ENCODE assay signal across 21 cellular contexts in the genomic region with DNA sequence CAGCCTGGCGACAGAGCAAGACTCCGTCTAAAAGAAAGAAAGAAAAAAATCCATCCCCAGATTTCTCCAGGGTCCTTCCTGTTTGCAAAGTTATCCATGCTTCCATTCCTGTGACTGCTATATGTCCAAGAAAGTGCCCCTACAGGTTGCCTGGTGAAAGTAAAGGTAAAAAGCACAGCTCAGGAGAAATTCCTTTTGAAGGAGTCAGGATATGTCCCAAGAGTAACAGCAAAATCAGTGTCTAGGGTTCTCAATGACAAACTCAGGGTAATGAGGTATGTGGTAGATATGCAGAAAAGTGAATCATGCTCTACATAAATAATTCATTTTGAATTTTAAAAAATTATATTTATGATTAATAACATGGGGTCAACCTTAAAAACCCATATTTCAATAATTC.
DNase-seq lines count a peak whose midpoint lies in the region; ATAC-seq and TF ChIP-seq lines count a peak whose summit lies in the region.
"Had no signal": no experiment of that assay in that cellular context is flagged by ENCODE, and none has a peak within 500 bp of the region (broad histone marks: within the 10 kb centered on the region; RNA-seq: fewer than 3 reads in every experiment).

No MANE protein-coding gene starts in this region.

- TF ChIP-seq CTCF in H9 (conservative IDR thresholded peaks at IDR 0.05) (peak; percentile 40; the same call in 2 of the 3 replicates), PC-3 (conservative IDR thresholded peaks at IDR 0.05; ENCODE audit: low read depth, low read length) (no peak; the same call in 1 of the 2 replicates), epithelial cell of esophagus (IDR thresholded peaks at IDR 0.05; ENCODE audit: insufficient read depth, low read depth, low read length, missing control alignments) (peak; percentile 30), nephron progenitor cell (IDR thresholded peaks at IDR 0.05) (no peak)

- H3K36me3 Mint-ChIP-seq in H9 (ENCODE audit: insufficient read depth in 1 of 3, low read depth in 3 of 3) (peaks cover 0 to 21% (median 9%) of the 10 kb centered on the region in 3 experiments; a peak in 5 of 7 replicates), nephron progenitor cell (ENCODE audit: low read depth) (peaks cover 61% of the 10 kb centered on the region)
- H3K36me3 Mint-ChIP-seq: CD14-positive monocyte; natural killer cell treated with Interleukin-12 subunit alpha and Interleukin-12 subunit beta and Interleukin-15 and Interleukin-18, amount 100 ng/mL, for 72 hours; stimulated activated effector memory CD8-positive, alpha-beta T cell treated with anti-CD3 and anti-CD28 coated beads, Interleukin-12 subunit alpha, Interleukin-12 subunit beta, amount 100 ng/mL, for 72 hours had no signal

- no peak overlapping the region for H3K9ac ChIP-seq in H9 (ENCODE audit: extremely low read depth, insufficient read length, low read length)
- H3K9ac ChIP-seq in PC-3 (ENCODE audit: low read length): no peak overlapping the region

- no peak overlapping the region for H2BK5ac ChIP-seq in H9 (ENCODE audit: insufficient read length, low read length)

- no peak overlapping the region for H3K27ac ChIP-seq in H9 (ENCODE audit: insufficient read length, low read depth, low read length)
- H3K27ac ChIP-seq in PC-3 (ENCODE audit: low read length): no peak overlapping the region
- H3K27ac ChIP-seq: epithelial cell of prostate, gastrocnemius medialis, suprapubic skin had no signal

- H3K27ac Mint-ChIP-seq in H9: no peak overlapping the region
- peak overlapping the region; percentile 59 for H3K27ac Mint-ChIP-seq in nephron progenitor cell
- H3K27ac Mint-ChIP-seq: natural killer cell treated with Interleukin-12 subunit alpha and Interleukin-12 subunit beta and Interleukin-15 and Interleukin-18, amount 100 ng/mL, for 72 hours; stimulated activated effector memory CD8-positive, alpha-beta T cell treated with anti-CD3 and anti-CD28 coated beads, Interleukin-12 subunit alpha, Interleukin-12 subunit beta, amount 100 ng/mL, for 72 hours had no signal

- no peak overlapping the region for H3K18ac ChIP-seq in H9 (ENCODE audit: insufficient read length, low read depth, low read length)

- no peak overlapping the region for H3K14ac ChIP-seq in H9 (ENCODE audit: insufficient read depth, low read length)

- CTCF ChIA-PET in PC-3 (lab: Charles Lee): no interaction called here

- H4K5ac ChIP-seq in H9 (ENCODE audit: insufficient read length, low read depth, low read length): no peak overlapping the region

- no peak overlapping the region for H3K23ac ChIP-seq in H9 (ENCODE audit: insufficient read length, low read depth, low read length)

- H3K4me1 Mint-ChIP-seq in H9: no peaks in the 10 kb centered on the region
- H3K4me1 Mint-ChIP-seq in nephron progenitor cell: peaks cover under 1% of the 10 kb centered on the region
- H3K4me1 Mint-ChIP-seq: CD14-positive monocyte; stimulated activated effector memory CD8-positive, alpha-beta T cell treated with anti-CD3 and anti-CD28 coated beads, Interleukin-12 subunit alpha, Interleukin-12 subunit beta, amount 100 ng/mL, for 72 hours had no signal

- H3K4me3 Mint-ChIP-seq in H9 (no peak overlapping the region), nephron progenitor cell (no peak overlapping the region)
- H3K4me3 Mint-ChIP-seq: CD14-positive monocyte; natural killer cell treated with Interleukin-12 subunit alpha and Interleukin-12 subunit beta and Interleukin-15 and Interleukin-18, amount 100 ng/mL, for 72 hours; stimulated activated effector memory CD8-positive, alpha-beta T cell treated with anti-CD3 and anti-CD28 coated beads, Interleukin-12 subunit alpha, Interleukin-12 subunit beta, amount 100 ng/mL, for 72 hours had no signal

- H3K4me3 ChIP-seq in PC-3 (ENCODE audit: low read length): no peak overlapping the region
- H3K4me3 ChIP-seq in epithelial cell of esophagus (ENCODE audit: low read length): no peak overlapping the region
- H3K4me3 ChIP-seq: gastrocnemius medialis, suprapubic skin had no signal

- no peak overlapping the region for H2BK15ac ChIP-seq in H9 (ENCODE audit: low read depth, low read length)

- no peaks in the 10 kb centered on the region for H3K23me2 ChIP-seq in H9 (ENCODE audit: insufficient read length, low read depth, low read length, poor library complexity, severe bottlenecking)

- intact Hi-C loops in PC-3 (cut with micrococcal nuclease): no loop called here

- H2AK5ac ChIP-seq in H9 (ENCODE audit: insufficient read length, low read length): no peak overlapping the region

- POLR2A ChIA-PET in PC-3 (lab: Charles Lee; ENCODE audit: unreplicated experiment): no interaction called here

- H4K20me1 ChIP-seq in H9 (ENCODE audit: control insufficient read depth, insufficient read depth, insufficient read length) (no peaks in the 10 kb centered on the region), PC-3 (ENCODE audit: low read length) (no peaks in the 10 kb centered on the region)

- no peaks in the 10 kb centered on the region for H3K9me3 Mint-ChIP-seq in H9
- H3K9me3 Mint-ChIP-seq in nephron progenitor cell: no peaks in the 10 kb centered on the region
- H3K9me3 Mint-ChIP-seq: CD14-positive monocyte; stimulated activated effector memory CD8-positive, alpha-beta T cell treated with anti-CD3 and anti-CD28 coated beads, Interleukin-12 subunit alpha, Interleukin-12 subunit beta, amount 100 ng/mL, for 72 hours had no signal

- H4K91ac ChIP-seq in H9 (ENCODE audit: insufficient read length, low read depth, low read length): no peak overlapping the region

- H3K27me3 Mint-ChIP-seq in H9 (ENCODE audit: low read depth) (no peaks in the 10 kb centered on the region), nephron progenitor cell (ENCODE audit: low read depth, poor library complexity) (no peaks in the 10 kb centered on the region)
- H3K27me3 Mint-ChIP-seq: natural killer cell treated with Interleukin-12 subunit alpha and Interleukin-12 subunit beta and Interleukin-15 and Interleukin-18, amount 100 ng/mL, for 72 hours had no signal

- H3K79me1 ChIP-seq in H9 (ENCODE audit: insufficient read depth, low read depth, low read length, poor library complexity, severe bottlenecking): no peaks in the 10 kb centered on the region

- H3T11ph ChIP-seq in H9 (ENCODE audit: low read length): no peak overlapping the region

- BruUV-seq in PC-3 (replicated peaks; lab: Mats Ljungman, UMichigan): no TSS peak

- H3K4me1 ChIP-seq in H9 (ENCODE audit: insufficient read depth, low read length): no peaks in the 10 kb centered on the region
- peaks cover 5% of the 10 kb centered on the region for H3K4me1 ChIP-seq in PC-3 (ENCODE audit: insufficient read depth, low read length)
- H3K4me1 ChIP-seq: gastrocnemius medialis had no signal

- H2BK12ac ChIP-seq in H9 (ENCODE audit: insufficient read length, low read depth, low read length): no peak overlapping the region

- H3K36me3 ChIP-seq in PC-3 (ENCODE audit: low read depth, low read length): no peaks in the 10 kb centered on the region
- H3K36me3 ChIP-seq: gastrocnemius medialis, suprapubic skin had no signal

- no peaks in the 10 kb centered on the region for H3F3A ChIP-seq in PC-3 (ENCODE audit: low read length, unreplicated experiment)

- H3K9me3 ChIP-seq in H9 (ENCODE audit: control insufficient read depth, low read depth, low read length): no peaks in the 10 kb centered on the region
- H3K9me3 ChIP-seq in PC-3 (ENCODE audit: low read length): no peaks in the 10 kb centered on the region
- H3K9me3 ChIP-seq: gastrocnemius medialis, suprapubic skin had no signal

- H3K56ac ChIP-seq in H9 (ENCODE audit: insufficient read length, low read depth, low read length): no peak overlapping the region

- H3K79me2 ChIP-seq in H9 (ENCODE audit: insufficient read depth, low read length) (no peaks in the 10 kb centered on the region), PC-3 (ENCODE audit: low read length) (no peaks in the 10 kb centered on the region)

- no peak overlapping the region for H2BK20ac ChIP-seq in H9 (ENCODE audit: low read depth, low read length, poor library complexity, severe bottlenecking)

- H3K4me2 ChIP-seq in H9 (ENCODE audit: insufficient read depth, insufficient read length, low read length) (no peak overlapping the region), PC-3 (ENCODE audit: low read length) (no peak overlapping the region)

- no peaks in the 10 kb centered on the region for H3K27me3 ChIP-seq in H9 (ENCODE audit: insufficient read depth, low read length)
- no peaks in the 10 kb centered on the region for H3K27me3 ChIP-seq in PC-3 (ENCODE audit: low read length)
- H3K27me3 ChIP-seq: gastrocnemius medialis, suprapubic skin had no signal

- DNase-seq in H9: no peak
- DNase-seq in PC-3: peak; percentile 47
- DNase-seq in epithelial cell of esophagus (ENCODE audit: low read depth): peak; percentile 68
- DNase-seq in nephron progenitor cell: no peak
- DNase-seq in LoVo (ENCODE audit: low spot score): no peak
- DNase-seq in NCI-H2196 (lab: John Stamatoyannopoulos, UW; ENCODE audit: unreplicated experiment): no peak
- no peak for DNase-seq in DMS 273 treated with DMSO at 0.1 percent for 48 hours (lab: John Stamatoyannopoulos, UW)
- DNase-seq: activated CD4-positive, alpha-beta T cell treated with anti-CD3 and anti-CD28 coated beads for 48 hours; dermis blood vessel endothelial cell; gastrocnemius medialis; left colon; NCI-H2171; NCI-H526 treated with DMSO at 0.1 percent for 48 hours; posterior cingulate gyrus; Right ventricle myocardium superior had no signal

- no peak overlapping the region for H2BK120ac ChIP-seq in H9 (ENCODE audit: low read depth, low read length, poor library complexity, severe bottlenecking)

- H3K9me2 ChIP-seq in PC-3 (replicated peaks; ENCODE audit: low read length): no peaks in the 10 kb centered on the region

- H2AFZ ChIP-seq in H9 (ENCODE audit: low read length) (no peak overlapping the region), PC-3 (ENCODE audit: low read length) (no peak overlapping the region)

- ATAC-seq in PC-3: peak; percentile 49; the same call in 1 of the 2 replicates
- ATAC-seq in GM19452 (IDR thresholded peaks at IDR 0.05; ENCODE audit: unreplicated experiment): no peak
- ATAC-seq: gastrocnemius medialis; left colon; natural killer cell treated with Interleukin-12 subunit alpha and Interleukin-12 subunit beta and Interleukin-15 and Interleukin-18, amount 100 ng/mL, for 72 hours; stimulated activated effector memory CD8-positive, alpha-beta T cell treated with anti-CD3 and anti-CD28 coated beads, Interleukin-12 subunit alpha, Interleukin-12 subunit beta, amount 100 ng/mL, for 72 hours had no signal

- H4K8ac ChIP-seq in H9 (replicated peaks; ENCODE audit: insufficient read length, low read depth, low read length): no peak overlapping the region

- no CpG with 5 or more reads among the region's 2 CpGs for WGBS in H9 (ENCODE audit: extremely low coverage, insufficient read length, low lambda C conversion rate)

- no peak overlapping the region for H3K4ac ChIP-seq in H9 (ENCODE audit: low read depth, low read length)

Comparison
In these comparisons a context has a peak if more than half of its experiments do, and no peak if none do; other contexts are left out.
1. DNase-seq: peak in PC-3 (single experiment) and epithelial cell of esophagus (single experiment); none in H9 (single experiment), nephron progenitor cell (single experiment), LoVo (single experiment), NCI-H2196 (single experiment) and DMS 273 treated with DMSO at 0.1 percent for 48 hours (single experiment).
2. CTCF ChIP-seq: peak in H9 (single experiment) and epithelial cell of esophagus (single experiment); none in PC-3 (single experiment) and nephron progenitor cell (single experiment).